Comparison of ENCODE assay signal across 20 cellular contexts in the genomic region with DNA sequence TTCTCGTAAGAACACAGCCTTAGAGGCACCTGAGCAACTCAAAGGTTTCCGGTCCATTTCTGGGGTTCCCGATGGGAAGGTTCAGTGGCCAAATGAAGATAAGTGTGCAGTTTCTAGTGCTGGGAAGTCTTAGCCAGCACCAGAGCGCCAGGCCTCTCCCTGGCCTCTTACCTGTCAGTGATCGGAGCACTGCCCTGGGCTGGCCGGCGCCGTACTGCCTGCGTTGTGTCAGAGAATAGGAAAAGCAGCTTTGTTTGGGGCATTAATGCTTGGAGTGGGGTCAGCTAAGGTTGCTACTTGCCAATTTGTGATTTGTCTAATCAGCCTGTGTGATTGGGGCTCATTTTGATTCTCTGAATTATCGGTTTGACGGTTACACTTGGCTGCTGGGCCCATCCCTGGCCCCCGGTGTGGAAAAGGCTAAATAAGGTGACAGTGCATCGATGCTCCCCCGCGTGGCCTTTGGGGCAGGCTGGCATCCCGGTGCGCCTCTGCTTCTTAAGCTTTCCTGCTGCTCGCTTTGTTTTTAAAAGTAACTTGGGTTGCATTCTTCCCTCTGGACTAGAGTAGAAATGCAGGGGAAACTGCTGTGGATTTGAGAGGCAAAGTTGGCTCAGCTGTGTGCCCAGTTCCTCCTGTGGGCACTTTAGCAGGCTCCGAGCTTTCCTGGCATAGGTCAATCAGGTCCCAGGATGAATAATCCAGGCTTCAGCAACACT. TPM values are rescaled to one million over a fixed set of nuclear protein-coding genes. Genes with fewer than 3 reads are reported as not detected.
A peak's percentile ranks its signal among the peaks of the same experiment; 100 is the strongest.
DNase-seq lines count a peak whose midpoint lies in the region; ATAC-seq and TF ChIP-seq lines count a peak whose summit lies in the region.
"Had no signal": no experiment of that assay in that cellular context is flagged by ENCODE, and none has a peak within 500 bp of the region (broad histone marks: within the 10 kb centered on the region; RNA-seq: fewer than 3 reads in every experiment).

No MANE protein-coding gene starts in this region.

- peaks cover 13 to 67% (median 58%) of the 10 kb centered on the region in 4 donors for H3K36me3 ChIP-seq in upper lobe of left lung

- WGBS in upper lobe of left lung, 2 donors: 92 to 93% methylated on average over 16 to 19 of the region's 19 CpGs

- CTCF ChIA-PET in activated CD4-positive, alpha-beta T cell treated with anti-CD3 and anti-CD28 coated beads, Interleukin-2, amount 10 ng/mL, durations not matched to agents 7 days and 5 days (lab: Charles Lee): interaction anchor here (1.2 to 2.2 kb wide), 2 partner anchors 12 to 21 kb away, joined by 3 to 5 read pairs; no protein-coding TSS in a partner anchor
- CTCF ChIA-PET in WTC11 (lab: Charles Lee): interaction anchor here (0.5 to 2.2 kb wide), 4 partner anchors 37 to 170 kb away, joined by 3 to 6 read pairs (median 4); a partner anchor contains a TSS

- no peak for ATAC-seq in WTC11
- ATAC-seq in left lobe of liver: peak; percentile 42
- ATAC-seq in upper lobe of left lung (ENCODE audit: low FRiP score in 2 of 2): no peak
- no peak for ATAC-seq in HG02938 (IDR thresholded peaks at IDR 0.05; ENCODE audit: unreplicated experiment)

- no peak for TF ChIP-seq EP300 in upper lobe of left lung (IDR thresholded peaks at IDR 0.05)

- H3K36me3 Mint-ChIP-seq in activated CD4-positive, alpha-beta T cell treated with anti-CD3 and anti-CD28 coated beads, Interleukin-2, amount 10 ng/mL, durations not matched to agents 7 days and 5 days (ENCODE audit: low read depth): no peaks in the 10 kb centered on the region
- peaks cover 19% of the 10 kb centered on the region for H3K36me3 Mint-ChIP-seq in WTC11

- POLR2A ChIA-PET in activated CD4-positive, alpha-beta T cell treated with anti-CD3 and anti-CD28 coated beads, Interleukin-2, amount 10 ng/mL, durations not matched to agents 7 days and 5 days (lab: Charles Lee): no interaction called here
- POLR2A ChIA-PET in WTC11 (lab: Charles Lee): interaction anchor here (0.6 kb wide), 1 partner anchor 312 kb away, joined by 4 read pairs; no protein-coding TSS in a partner anchor

- H3K27ac ChIP-seq in upper lobe of left lung: peak overlapping the region in 3 of 4 donors; percentile 13 to 38 (median 30)
- H3K27ac ChIP-seq: VCaP had no signal

- no peak overlapping the region for H3K27ac Mint-ChIP-seq in activated CD4-positive, alpha-beta T cell treated with anti-CD3 and anti-CD28 coated beads, Interleukin-2, amount 10 ng/mL, durations not matched to agents 7 days and 5 days
- H3K27ac Mint-ChIP-seq in WTC11: peak overlapping the region; percentile 21
- H3K27ac Mint-ChIP-seq: activated naive CD4-positive, alpha-beta T cell treated with anti-CD3 and anti-CD28 coated beads, Interleukin-2, amount 50 U/mL, for 24 hours; CD4-positive, alpha-beta memory T cell had no signal

- no peaks in the 10 kb centered on the region for H3K4me1 Mint-ChIP-seq in activated CD4-positive, alpha-beta T cell treated with anti-CD3 and anti-CD28 coated beads, Interleukin-2, amount 10 ng/mL, durations not matched to agents 7 days and 5 days
- H3K4me1 Mint-ChIP-seq in WTC11: peaks cover 12% of the 10 kb centered on the region
- H3K4me1 Mint-ChIP-seq: activated naive CD4-positive, alpha-beta T cell treated with anti-CD3 and anti-CD28 coated beads, Interleukin-2, amount 50 U/mL, for 24 hours; CD4-positive, alpha-beta memory T cell had no signal

- no peaks in the 10 kb centered on the region for H3K9me3 ChIP-seq in upper lobe of left lung

- H3K27me3 Mint-ChIP-seq in activated CD4-positive, alpha-beta T cell treated with anti-CD3 and anti-CD28 coated beads, Interleukin-2, amount 10 ng/mL, durations not matched to agents 7 days and 5 days: peaks cover under 1% of the 10 kb centered on the region
- H3K27me3 Mint-ChIP-seq in WTC11 (ENCODE audit: low read depth): no peaks in the 10 kb centered on the region
- H3K27me3 Mint-ChIP-seq: activated naive CD4-positive, alpha-beta T cell treated with anti-CD3 and anti-CD28 coated beads, Interleukin-2, amount 50 U/mL, for 24 hours; CD4-positive, alpha-beta memory T cell; effector memory CD8-positive, alpha-beta T cell had no signal

- H3K4me3 Mint-ChIP-seq in activated CD4-positive, alpha-beta T cell treated with anti-CD3 and anti-CD28 coated beads, Interleukin-2, amount 10 ng/mL, durations not matched to agents 7 days and 5 days: no peak overlapping the region
- no peak overlapping the region for H3K4me3 Mint-ChIP-seq in WTC11
- H3K4me3 Mint-ChIP-seq: activated naive CD4-positive, alpha-beta T cell treated with anti-CD3 and anti-CD28 coated beads, Interleukin-2, amount 50 U/mL, for 24 hours; CD4-positive, alpha-beta memory T cell; effector memory CD8-positive, alpha-beta T cell had no signal

- H3K27me3 ChIP-seq in upper lobe of left lung: no peaks in the 10 kb centered on the region

- H3K4me3 ChIP-seq in upper lobe of left lung: no peak overlapping the region
- H3K4me3 ChIP-seq: skin epidermis had no signal

- TF ChIP-seq POLR2A in upper lobe of left lung (IDR thresholded peaks at IDR 0.05): no peak

- H3K9me3 Mint-ChIP-seq in activated CD4-positive, alpha-beta T cell treated with anti-CD3 and anti-CD28 coated beads, Interleukin-2, amount 10 ng/mL, durations not matched to agents 7 days and 5 days: no peaks in the 10 kb centered on the region
- H3K9me3 Mint-ChIP-seq in WTC11: no peaks in the 10 kb centered on the region
- H3K9me3 Mint-ChIP-seq: activated naive CD4-positive, alpha-beta T cell treated with anti-CD3 and anti-CD28 coated beads, Interleukin-2, amount 50 U/mL, for 24 hours; CD4-positive, alpha-beta memory T cell; effector memory CD8-positive, alpha-beta T cell had no signal

- TF ChIP-seq CTCF in WTC11 (IDR thresholded peaks at IDR 0.05) (no peak), upper lobe of left lung (IDR thresholded peaks at IDR 0.05) (no peak)

- H3K4me1 ChIP-seq in upper lobe of left lung: peaks cover 8 to 32% (median 18%) of the 10 kb centered on the region in 4 donors

- peak; percentile 1 for DNase-seq in activated CD4-positive, alpha-beta T cell treated with anti-CD3 and anti-CD28 coated beads for 1 hour
- no peak for DNase-seq in activated CD4-positive, alpha-beta T cell treated with anti-CD3 and anti-CD28 coated beads, Interleukin-2, amount 10 ng/mL, durations not matched to agents 7 days and 5 days
- DNase-seq in WTC11 (ENCODE audit: low spot score) (no peak), left lobe of liver (ENCODE audit: low spot score) (peak; percentile 47), upper lobe of left lung (no peak), T-helper 1 cell (no peak)
- DNase-seq in stimulated activated naive CD4-positive, alpha-beta T cell (lab: John Stamatoyannopoulos, UW): no peak
- DNase-seq: CD4-positive, alpha-beta memory T cell; effector memory CD8-positive, alpha-beta T cell; foreskin melanocyte; mesendoderm; nucleus accumbens; stimulated activated naive CD4-positive, alpha-beta T cell treated with Interleukin-2 at 50 U/mL for 16 hours had no signal

TF ChIP-seq in WTC11, 78 proteins besides CTCF, POLR2A, EP300 and RAD21:
- TF ChIP-seq, protein P1, sequence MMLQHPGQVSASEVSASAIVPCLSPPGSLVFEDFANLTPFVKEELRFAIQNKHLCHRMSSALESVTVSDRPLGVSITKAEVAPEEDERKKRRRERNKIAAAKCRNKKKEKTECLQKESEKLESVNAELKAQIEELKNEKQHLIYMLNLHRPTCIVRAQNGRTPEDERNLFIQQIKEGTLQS (CRISPR knock-in tag; conservative IDR thresholded peaks at IDR 0.05): no peak
- TF ChIP-seq CREM (CRISPR knock-in tag; IDR thresholded peaks at IDR 0.05): no peak

RNA-seq across cellular contexts. Expression of a gene that starts 51.8 kb away (rescaled TPM):
- not detected for total RNA-seq in activated CD4-positive, alpha-beta T cell treated with anti-CD3 and anti-CD28 coated beads, Interleukin-2, amount 10 ng/mL, durations not matched to agents 7 days and 5 days
- total RNA-seq in WTC11 (2021): not detected in 3 replicates
- total RNA-seq in left lobe of liver: not detected
- total RNA-seq in upper lobe of left lung: under 1 TPM in 3 of 6 donors, not detected in 3; 0.30 to 0.89 (median 0.46) TPM
- total RNA-seq: cardiac septum; CD4-positive, alpha-beta memory T cell; NCI-H460; OCI-LY7 had no signal

Comparison
In these comparisons a context has a peak if more than half of its experiments do, and no peak if none do; other contexts are left out.
1. DNase-seq: peak in activated CD4-positive, alpha-beta T cell treated with anti-CD3 and anti-CD28 coated beads for 1 hour (single experiment) and left lobe of liver (single experiment); none in activated CD4-positive, alpha-beta T cell treated with anti-CD3 and anti-CD28 coated beads, Interleukin-2, amount 10 ng/mL, durations not matched to agents 7 days and 5 days (single experiment), WTC11 (single experiment), upper lobe of left lung (0 of 2), T-helper 1 cell (0 of 5) and stimulated activated naive CD4-positive, alpha-beta T cell (0 of 6).